Comparison of ENCODE assay signal across 8 cellular contexts in genomic region chr7:75638607-75639070, GRCh38.
A peak's percentile ranks its signal among the peaks of the same experiment; 100 is the strongest.
DNase-seq lines count a peak whose midpoint lies in the region; ATAC-seq and TF ChIP-seq lines count a peak whose summit lies in the region.

No MANE protein-coding gene starts in this region.

- TF ChIP-seq CTCF in OCI-LY3 (IDR thresholded peaks at IDR 0.05; ENCODE audit: low read depth, low read length) (no peak), lower leg skin (IDR thresholded peaks at IDR 0.05) (no peak)

- TF ChIP-seq POLR2A in lower leg skin (IDR thresholded peaks at IDR 0.05) = no peak

- ATAC-seq in HG03159 (IDR thresholded peaks at IDR 0.05; ENCODE audit: unreplicated experiment) = no peak

- H3K4me1 ChIP-seq in OCI-LY3 (ENCODE audit: low read length) (peaks cover 7% of the 10 kb centered on the region; the same call in 1 of the 2 replicates), Karpas-422 (ENCODE audit: low read length) (no peaks in the 10 kb centered on the region)

- H3K79me2 ChIP-seq in OCI-LY3 (ENCODE audit: low read length) (no peaks in the 10 kb centered on the region), Karpas-422 (ENCODE audit: low read length) (no peaks in the 10 kb centered on the region)

- DNase-seq in NCI-H2081 (lab: John Stamatoyannopoulos, UW) (peak; percentile 51 to 55), NCI-H2081 treated with DMSO at 0.1 percent for 48 hours (lab: John Stamatoyannopoulos, UW) (no peak), dermis blood vessel endothelial cell (peak; percentile 63), lower leg skin (ENCODE audit: low spot score in 2 of 2) (peak in 1 of 2 donors; percentile 90), superior temporal gyrus (ENCODE audit: extremely low spot score) (peak; percentile 44), Karpas-422 (no peak)

- H3K27ac ChIP-seq in OCI-LY3 (ENCODE audit: low read length) (no peak overlapping the region), Karpas-422 (ENCODE audit: low read length) (no peak overlapping the region)

- peaks cover 6% of the 10 kb centered on the region; the same call in 1 of the 2 replicates for H3K27me3 ChIP-seq in OCI-LY3 (ENCODE audit: low read depth, low read length)
- no peaks in the 10 kb centered on the region for H3K27me3 ChIP-seq in Karpas-422 (ENCODE audit: low read length)

- intact Hi-C loops in lower leg skin (cut with DNase I; ENCODE audit: low total_unique reads) = no loop called here

- no peaks in the 10 kb centered on the region for H3K9me3 ChIP-seq in OCI-LY3 (ENCODE audit: insufficient read depth, low read length)
- H3K9me3 ChIP-seq in Karpas-422 (ENCODE audit: low read length) = peaks cover 3% of the 10 kb centered on the region; the same call in 1 of the 2 replicates

- H2AFZ ChIP-seq in OCI-LY3 (ENCODE audit: low read depth, low read length) (peak overlapping the region; percentile 82; the same call in 1 of the 2 replicates), Karpas-422 (ENCODE audit: low read length) (no peak overlapping the region)

- H3K4me2 ChIP-seq in OCI-LY3 (ENCODE audit: low read length) = peak overlapping the region; percentile 66
- no peak overlapping the region for H3K4me2 ChIP-seq in Karpas-422 (ENCODE audit: low read depth, low read length, poor library complexity, severe bottlenecking)

- no peaks in the 10 kb centered on the region for H3K9me2 ChIP-seq in Karpas-422 (replicated peaks; ENCODE audit: insufficient read depth, low read length)

- H3K36me3 ChIP-seq in OCI-LY3 (replicated peaks; ENCODE audit: low read depth, low read length) (no peaks in the 10 kb centered on the region), Karpas-422 (ENCODE audit: insufficient read depth, low read length) (no peaks in the 10 kb centered on the region)

- H4K20me1 ChIP-seq in OCI-LY3 (ENCODE audit: insufficient read depth, low read length) (no peaks in the 10 kb centered on the region), Karpas-422 (ENCODE audit: insufficient read depth, low read depth, low read length) (no peaks in the 10 kb centered on the region)

- WGBS in lower leg skin, 2 donors = 3 to 4% methylated on average over 17 to 34 of the region's 35 CpGs

- H3K4me3 ChIP-seq in OCI-LY3 (ENCODE audit: low read length) = peak overlapping the region; percentile 87
- peak overlapping the region; percentile 50 for H3K4me3 ChIP-seq in lower leg skin (ENCODE audit: low read depth, poor library complexity, severe bottlenecking)
- no peak overlapping the region for H3K4me3 ChIP-seq in Karpas-422 (ENCODE audit: low read length)

- peak overlapping the region; percentile 77 for H3K9ac ChIP-seq in OCI-LY3 (ENCODE audit: low read length)
- no peak overlapping the region for H3K9ac ChIP-seq in Karpas-422 (ENCODE audit: low read length)

Comparison
In these comparisons a context has a peak if more than half of its experiments do, and no peak if none do; other contexts are left out.
1. DNase-seq: peak in NCI-H2081 (2 of 2), dermis blood vessel endothelial cell (single experiment) and superior temporal gyrus (single experiment); none in NCI-H2081 treated with DMSO at 0.1 percent for 48 hours (single experiment) and Karpas-422 (single experiment).